In the genomic region with DNA sequence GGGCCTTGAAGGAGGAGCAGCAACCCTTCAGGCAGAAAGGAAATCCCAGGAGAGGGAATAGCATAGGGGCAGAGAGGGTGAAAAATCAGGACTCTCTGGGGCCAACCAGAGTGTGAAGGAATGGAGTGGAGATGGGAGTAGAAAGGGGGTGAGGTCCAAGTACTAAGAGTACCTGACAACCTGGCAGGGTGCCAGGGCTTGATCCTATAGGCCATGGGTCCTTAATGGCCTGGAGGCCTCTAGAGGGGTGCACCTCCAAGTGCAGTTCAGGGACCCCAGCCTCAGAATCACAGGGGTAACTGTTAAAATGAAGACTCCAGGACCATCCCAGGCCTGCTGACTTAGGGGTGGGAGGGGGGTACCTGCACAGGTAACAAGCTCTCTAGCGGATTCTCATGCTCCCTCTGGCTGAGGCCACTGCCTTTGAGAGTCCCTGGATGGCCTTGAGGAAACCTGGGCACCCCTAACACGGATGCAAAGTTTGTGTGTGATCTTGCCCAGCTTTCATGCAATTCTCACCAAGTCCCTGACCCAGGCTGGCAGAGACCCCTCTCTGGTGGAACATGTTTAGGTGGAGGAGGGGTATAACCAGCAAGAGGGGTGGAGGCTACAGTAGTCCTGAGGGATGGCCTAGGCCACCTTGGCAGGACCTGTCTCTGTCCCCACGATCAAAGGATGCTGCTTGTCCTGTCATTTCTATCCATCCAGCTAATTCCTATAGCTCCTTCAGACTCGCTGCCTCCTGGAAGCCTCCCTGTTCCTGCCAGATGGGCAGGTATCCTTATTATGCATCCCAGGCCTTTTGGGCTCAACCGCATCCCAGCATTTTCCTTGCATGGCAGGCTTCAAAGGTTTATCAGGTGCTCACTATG, we compare ENCODE assay signal across 1 cellular context.
TF ChIP-seq lines count a peak whose summit lies in the region.

No MANE protein-coding gene starts in this region.

TF ChIP-seq in K562, 482 proteins besides CTCF, POLR2A, EP300 and RAD21:
- TF ChIP-seq, protein P1, sequence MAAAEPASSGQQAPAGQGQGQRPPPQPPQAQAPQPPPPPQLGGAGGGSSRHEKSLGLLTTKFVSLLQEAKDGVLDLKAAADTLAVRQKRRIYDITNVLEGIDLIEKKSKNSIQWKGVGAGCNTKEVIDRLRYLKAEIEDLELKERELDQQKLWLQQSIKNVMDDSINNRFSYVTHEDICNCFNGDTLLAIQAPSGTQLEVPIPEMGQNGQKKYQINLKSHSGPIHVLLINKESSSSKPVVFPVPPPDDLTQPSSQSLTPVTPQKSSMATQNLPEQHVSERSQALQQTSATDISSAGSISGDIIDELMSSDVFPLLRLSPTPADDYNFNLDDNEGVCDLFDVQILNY (CRISPR knock-in tag; IDR thresholded peaks at IDR 0.05): no peak
- TF ChIP-seq NFIC (IDR thresholded peaks at IDR 0.05) (peak; percentile 96), NFIX (CRISPR knock-in tag; IDR thresholded peaks at IDR 0.05; ENCODE audit: low read depth) (peak; percentile 73), STAG1 (CRISPR knock-in tag; IDR thresholded peaks at IDR 0.05; ENCODE audit: borderline replicate concordance) (no peak)
- TF ChIP-seq, protein P2, sequence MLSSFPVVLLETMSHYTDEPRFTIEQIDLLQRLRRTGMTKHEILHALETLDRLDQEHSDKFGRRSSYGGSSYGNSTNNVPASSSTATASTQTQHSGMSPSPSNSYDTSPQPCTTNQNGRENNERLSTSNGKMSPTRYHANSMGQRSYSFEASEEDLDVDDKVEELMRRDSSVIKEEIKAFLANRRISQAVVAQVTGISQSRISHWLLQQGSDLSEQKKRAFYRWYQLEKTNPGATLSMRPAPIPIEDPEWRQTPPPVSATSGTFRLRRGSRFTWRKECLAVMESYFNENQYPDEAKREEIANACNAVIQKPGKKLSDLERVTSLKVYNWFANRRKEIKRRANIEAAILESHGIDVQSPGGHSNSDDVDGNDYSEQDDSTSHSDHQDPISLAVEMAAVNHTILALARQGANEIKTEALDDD (IDR thresholded peaks at IDR 0.05): no peak
